In the genomic region with DNA sequence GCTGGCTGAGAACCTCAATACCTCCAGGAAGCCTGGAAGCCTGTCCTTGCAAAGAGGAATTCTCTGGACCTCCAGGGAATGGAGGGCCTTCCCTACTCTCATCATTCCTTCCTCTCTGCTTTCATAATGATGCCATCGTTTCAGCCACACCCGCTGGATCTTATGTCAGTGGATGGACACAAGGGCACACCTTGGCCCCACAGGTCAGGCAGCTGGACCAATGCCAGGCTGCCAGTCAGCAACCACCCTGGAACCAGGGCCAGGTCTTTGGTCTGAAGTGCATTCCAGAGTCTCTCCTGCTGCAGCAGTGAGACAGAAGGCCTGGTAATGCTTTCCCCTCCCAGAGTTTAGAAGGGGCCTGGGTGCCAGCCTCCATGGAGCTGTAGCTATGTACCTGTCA, we compare ENCODE assay signal across 2 cellular contexts.
A peak's percentile ranks its signal among the peaks of the same experiment; 100 is the strongest.
TF ChIP-seq lines count a peak whose summit lies in the region.

No MANE protein-coding gene starts in this region.

TF ChIP-seq in IMR-90, 13 proteins besides CTCF, POLR2A, EP300 and RAD21:
- TF ChIP-seq, protein P1, sequence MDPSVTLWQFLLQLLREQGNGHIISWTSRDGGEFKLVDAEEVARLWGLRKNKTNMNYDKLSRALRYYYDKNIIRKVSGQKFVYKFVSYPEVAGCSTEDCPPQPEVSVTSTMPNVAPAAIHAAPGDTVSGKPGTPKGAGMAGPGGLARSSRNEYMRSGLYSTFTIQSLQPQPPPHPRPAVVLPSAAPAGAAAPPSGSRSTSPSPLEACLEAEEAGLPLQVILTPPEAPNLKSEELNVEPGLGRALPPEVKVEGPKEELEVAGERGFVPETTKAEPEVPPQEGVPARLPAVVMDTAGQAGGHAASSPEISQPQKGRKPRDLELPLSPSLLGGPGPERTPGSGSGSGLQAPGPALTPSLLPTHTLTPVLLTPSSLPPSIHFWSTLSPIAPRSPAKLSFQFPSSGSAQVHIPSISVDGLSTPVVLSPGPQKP (IDR thresholded peaks at IDR 0.05; ENCODE audit: borderline replicate concordance, low read depth, low read length): no peak
- TF ChIP-seq MXI1 (IDR thresholded peaks at IDR 0.05; ENCODE audit: borderline replicate concordance, low read depth, low read length) (no peak), FOS (IDR thresholded peaks at IDR 0.05; ENCODE audit: low read depth, low read length) (no peak), CHD1 (IDR thresholded peaks at IDR 0.05; ENCODE audit: low read depth, low read length) (no peak), NFE2L2 (IDR thresholded peaks at IDR 0.05; ENCODE audit: low read depth, low read length) (no peak), MAZ (IDR thresholded peaks at IDR 0.05; ENCODE audit: borderline replicate concordance, low read depth, low read length) (no peak), RFX5 (IDR thresholded peaks at IDR 0.05; ENCODE audit: low read depth, low read length) (no peak), CEBPB (IDR thresholded peaks at IDR 0.05; ENCODE audit: low read depth, low read length) (no peak), MAFK (IDR thresholded peaks at IDR 0.05; ENCODE audit: low read depth, low read length) (no peak), RCOR1 (IDR thresholded peaks at IDR 0.05; ENCODE audit: insufficient replicate concordance, low read length) (no peak), SMC3 (IDR thresholded peaks at IDR 0.05; ENCODE audit: low read depth, low read length) (no peak), BHLHE40 (IDR thresholded peaks at IDR 0.05; ENCODE audit: low read depth, low read length) (no peak)
- TF ChIP-seq, protein P2, sequence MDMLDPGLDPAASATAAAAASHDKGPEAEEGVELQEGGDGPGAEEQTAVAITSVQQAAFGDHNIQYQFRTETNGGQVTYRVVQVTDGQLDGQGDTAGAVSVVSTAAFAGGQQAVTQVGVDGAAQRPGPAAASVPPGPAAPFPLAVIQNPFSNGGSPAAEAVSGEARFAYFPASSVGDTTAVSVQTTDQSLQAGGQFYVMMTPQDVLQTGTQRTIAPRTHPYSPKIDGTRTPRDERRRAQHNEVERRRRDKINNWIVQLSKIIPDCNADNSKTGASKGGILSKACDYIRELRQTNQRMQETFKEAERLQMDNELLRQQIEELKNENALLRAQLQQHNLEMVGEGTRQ (IDR thresholded peaks at IDR 0.05; ENCODE audit: low read depth, low read length): no peak

TF ChIP-seq in K562, 482 proteins besides CTCF, POLR2A, EP300 and RAD21:
- TF ChIP-seq JUND (IDR thresholded peaks at IDR 0.05; ENCODE audit: borderline replicate concordance, low read depth, low read length) (no peak), JUND (tag; IDR thresholded peaks at IDR 0.05; ENCODE audit: borderline replicate concordance, low read depth, low read length) (no peak), ZBTB7A (IDR thresholded peaks at IDR 0.05; ENCODE audit: borderline replicate concordance, control insufficient read depth, low read depth, low read length) (no peak), TSHZ1 (CRISPR knock-in tag; IDR thresholded peaks at IDR 0.05) (no peak), SMARCE1 (IDR thresholded peaks at IDR 0.05) (no peak), UBTF (IDR thresholded peaks at IDR 0.05; ENCODE audit: borderline replicate concordance in 1 of 2, low read depth in 2 of 2, low read length in 2 of 2) (no peak), NFIC (IDR thresholded peaks at IDR 0.05) (0 out of 2 replicates have a peak, but pooled peaks have one; percentile 34)
